Comparison of ENCODE assay signal across 9 cellular contexts in the genomic region with DNA sequence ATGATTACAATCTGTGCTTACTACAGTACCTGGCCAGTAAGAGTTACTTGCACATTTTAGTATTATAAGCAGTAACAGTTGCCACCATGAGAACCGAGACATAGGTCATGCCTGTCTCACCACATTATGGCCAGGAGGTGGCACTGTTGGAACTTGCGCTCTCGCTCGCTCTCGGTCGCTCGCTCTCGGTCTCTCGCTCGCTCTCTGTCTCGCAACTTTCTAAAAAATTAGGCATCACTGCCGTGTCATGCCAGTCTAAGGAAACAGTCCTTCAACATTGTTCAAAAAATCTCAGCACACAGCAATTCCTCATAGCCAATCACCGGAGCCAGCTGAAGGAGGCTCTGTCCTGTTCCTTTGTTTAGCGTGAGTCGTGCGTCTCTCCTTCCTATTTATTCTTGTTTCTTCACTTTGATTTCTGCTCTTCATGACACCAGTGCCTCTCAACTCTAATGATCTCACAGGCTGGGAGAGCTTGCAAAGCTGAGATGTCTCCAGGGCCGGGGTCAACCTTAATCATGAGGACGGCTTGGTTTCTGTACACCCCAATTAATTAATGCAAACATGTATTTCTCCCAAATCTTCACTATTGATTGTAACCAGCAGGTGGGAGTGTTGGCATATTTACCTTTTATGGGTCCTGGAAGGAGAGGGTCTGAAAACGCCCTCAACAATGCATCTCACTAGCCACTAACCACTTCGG. TPM values are rescaled to one million over a fixed set of nuclear protein-coding genes. Genes with fewer than 3 reads are reported as not detected.
DNase-seq lines count a peak whose midpoint lies in the region; ATAC-seq and FAIRE-seq lines count a peak whose summit lies in the region.
"Had no signal": no experiment of that assay in that cellular context is flagged by ENCODE, and none has a peak within 500 bp of the region (broad histone marks: within the 10 kb centered on the region; RNA-seq: fewer than 3 reads in every experiment).

No MANE protein-coding gene starts in this region.

- H3K27me3 ChIP-seq in BLaER1 treated with 17β-estradiol and CSF1 and Interleukin-3, amounts not matched to agents 10 nM and 100 nM, result peaks cover 13 to 14% (median 14%) of the 10 kb centered on the region in 11 experiments

- H4K20me1 ChIP-seq in BLaER1 treated with 17β-estradiol and CSF1 and Interleukin-3, amounts not matched to agents 10 nM and 100 nM, result peaks cover 0 to 10% (median 3%) of the 10 kb centered on the region in 11 experiments; a peak in 8 of 22 replicates

- H3K9me3 Mint-ChIP-seq in activated CD4-positive, alpha-beta T cell treated with anti-CD3 and anti-CD28 coated beads, Interleukin-2, amount 10 ng/mL, durations not matched to agents 24 days and 14 days, result no peaks in the 10 kb centered on the region
- H3K9me3 Mint-ChIP-seq: activated naive CD4-positive, alpha-beta T cell treated with anti-CD3 and anti-CD28 coated beads, Interleukin-2, amount 50 U/mL, for 24 hours had no signal

- FAIRE-seq in GM19239 (lab: Jason Lieb, UNC), result peak; percentile 98

- no peaks in the 10 kb centered on the region for H3K9me3 ChIP-seq in BLaER1 treated with 17β-estradiol and CSF1 and Interleukin-3, amounts not matched to agents 10 nM and 100 nM (replicated peaks in 1 of 11)

- H3K36me3 ChIP-seq in BLaER1 treated with 17β-estradiol and CSF1 and Interleukin-3, amounts not matched to agents 10 nM and 100 nM, result no peaks in the 10 kb centered on the region

- intact Hi-C loops in activated CD4-positive, alpha-beta T cell treated with anti-CD3 and anti-CD28 coated beads, Interleukin-2, amount 10 ng/mL, durations not matched to agents 24 days and 14 days (cut with micrococcal nuclease), result loop anchor here (1.0 to 5.0 kb wide), 3 partner anchors 14 to 428 kb away; partner anchors contain the start of gene ADAMTS15

- H3K4me2 ChIP-seq in BLaER1 treated with 17β-estradiol and CSF1 and Interleukin-3, amounts not matched to agents 10 nM and 100 nM, result peak overlapping the region; percentile 74 to 91 (median 80)

- H3K36me3 Mint-ChIP-seq in activated CD4-positive, alpha-beta T cell treated with anti-CD3 and anti-CD28 coated beads, Interleukin-2, amount 10 ng/mL, durations not matched to agents 24 days and 14 days (ENCODE audit: low read depth), result no peaks in the 10 kb centered on the region
- H3K36me3 Mint-ChIP-seq: activated naive CD4-positive, alpha-beta T cell treated with anti-CD3 and anti-CD28 coated beads, Interleukin-2, amount 50 U/mL, for 24 hours had no signal

- no peak overlapping the region for H3K4me3 Mint-ChIP-seq in activated CD4-positive, alpha-beta T cell treated with anti-CD3 and anti-CD28 coated beads, Interleukin-2, amount 10 ng/mL, durations not matched to agents 24 days and 14 days

- H3K27ac ChIP-seq in BLaER1 treated with 17β-estradiol and CSF1 and Interleukin-3, amounts not matched to agents 10 nM and 100 nM, result peak overlapping the region in 6 of 11 experiments; percentile 11 to 50 (median 22); a peak in 6 of 22 replicates

- DNase-seq in GM19239 (ENCODE audit: insufficient read length, low spot score) (peak; percentile 62), NCI-H510A (lab: John Stamatoyannopoulos, UW) (peak; percentile 56), dermis microvascular lymphatic vessel endothelial cell (ENCODE audit: low read depth in 2 of 2) (peak; percentile 72 to 81), left lobe of liver (ENCODE audit: low spot score) (peak; percentile 77)
- peak; percentile 91 for DNase-seq in activated CD4-positive, alpha-beta T cell treated with anti-CD3 and anti-CD28 coated beads, Interleukin-2, amount 10 ng/mL, durations not matched to agents 24 days and 14 days
- DNase-seq in stimulated activated CD4-positive, alpha-beta T cell treated with anti-CD3 and anti-CD28 coated beads, Interleukin-2, amount 100 ng/mL, for 24 hours, result peak; percentile 66 to 69

- H3K27ac Mint-ChIP-seq in activated CD4-positive, alpha-beta T cell treated with anti-CD3 and anti-CD28 coated beads, Interleukin-2, amount 10 ng/mL, durations not matched to agents 24 days and 14 days, result no peak overlapping the region
- H3K27ac Mint-ChIP-seq: activated naive CD4-positive, alpha-beta T cell treated with anti-CD3 and anti-CD28 coated beads, Interleukin-2, amount 50 U/mL, for 24 hours had no signal

- peak overlapping the region; percentile 60 to 73 (median 64) for H3K4me3 ChIP-seq in BLaER1 treated with 17β-estradiol and CSF1 and Interleukin-3, amounts not matched to agents 10 nM and 100 nM

- H3K27me3 Mint-ChIP-seq in activated CD4-positive, alpha-beta T cell treated with anti-CD3 and anti-CD28 coated beads, Interleukin-2, amount 10 ng/mL, durations not matched to agents 24 days and 14 days, result peaks cover 26% of the 10 kb centered on the region

- peaks cover 17% of the 10 kb centered on the region for H3K4me1 Mint-ChIP-seq in activated CD4-positive, alpha-beta T cell treated with anti-CD3 and anti-CD28 coated beads, Interleukin-2, amount 10 ng/mL, durations not matched to agents 24 days and 14 days

- peaks cover 17 to 45% (median 42%) of the 10 kb centered on the region in 10 experiments for H3K4me1 ChIP-seq in BLaER1 treated with 17β-estradiol and CSF1 and Interleukin-3, amounts not matched to agents 10 nM and 100 nM

- peak overlapping the region; percentile 42 to 78 (median 72); a peak in 21 of 22 replicates for H3K9ac ChIP-seq in BLaER1 treated with 17β-estradiol and CSF1 and Interleukin-3, amounts not matched to agents 10 nM and 100 nM

- ATAC-seq in HG03432 (IDR thresholded peaks at IDR 0.05; ENCODE audit: unreplicated experiment), result peak; percentile 90
- ATAC-seq in left lobe of liver, result peak; percentile 97

RNA-seq across cellular contexts. Expression of gene ADAMTS8, which starts 6.3 kb away (rescaled TPM):
- not detected in 2 replicates for total RNA-seq in activated CD4-positive, alpha-beta T cell treated with anti-CD3 and anti-CD28 coated beads, Interleukin-2, amount 10 ng/mL, durations not matched to agents 24 days and 14 days
- total RNA-seq in dermis microvascular lymphatic vessel endothelial cell (not detected in 2 replicates), left lobe of liver (0.15 TPM)

RNA-seq across cellular contexts. Expression of gene ADAMTS15, which starts 13.8 kb away (rescaled TPM):
- 0.02 TPM in 1 of 2 replicates, not detected in the other for total RNA-seq in activated CD4-positive, alpha-beta T cell treated with anti-CD3 and anti-CD28 coated beads, Interleukin-2, amount 10 ng/mL, durations not matched to agents 24 days and 14 days
- total RNA-seq in dermis microvascular lymphatic vessel endothelial cell (3.2 and 26.2 TPM in 2 replicates), left lobe of liver (0.15 TPM)

Comparison
In these comparisons a context has a peak if more than half of its experiments do, and no peak if none do; other contexts are left out.
1. Peak in every context shown above with its lines: DNase-seq, ATAC-seq, H3K4me3 ChIP-seq and H3K27ac ChIP-seq.